Comparison of ENCODE assay signal across 28 cellular contexts in genomic region chr12:121080909-121081308, GRCh38. TPM values are rescaled to one million over a fixed set of nuclear protein-coding genes. Genes with fewer than 3 reads are reported as not detected.
"Had no signal": no experiment of that assay in that cellular context is flagged by ENCODE, and none has a peak within 500 bp of the region (broad histone marks: within the 10 kb centered on the region; RNA-seq: fewer than 3 reads in every experiment).

No MANE protein-coding gene starts in this region.

- H3K27ac ChIP-seq: colonic mucosa, coronary artery, dorsolateral prefrontal cortex, epithelial cell of prostate, esophagus muscularis mucosa, esophagus squamous epithelium, foreskin keratinocyte, gastrocnemius medialis, gastroesophageal sphincter, heart left ventricle, heart right ventricle had no signal

- H3K4me1 ChIP-seq: colonic mucosa, esophagus muscularis mucosa, esophagus squamous epithelium, foreskin keratinocyte, gastrocnemius medialis, gastroesophageal sphincter, heart left ventricle, heart right ventricle had no signal

- ATAC-seq: effector memory CD8-positive, alpha-beta T cell; esophagus mucosa; foreskin keratinocyte; gastrocnemius medialis; gastroesophageal sphincter; heart left ventricle; heart right ventricle had no signal

- H3K4me3 Mint-ChIP-seq: dendritic cell treated with granulocyte-macrophage colony-stimulating factor and Interleukin-4, amounts not matched to agents 40 ng/mL and 50 ng/mL, for 4 days; effector memory CD8-positive, alpha-beta T cell; endodermal cell had no signal

- H3K36me3 ChIP-seq: colonic mucosa, esophagus muscularis mucosa, esophagus squamous epithelium, gastrocnemius medialis, gastroesophageal sphincter, heart left ventricle, heart right ventricle had no signal

- H3K4me3 ChIP-seq: colonic mucosa, coronary artery, dorsolateral prefrontal cortex, esophagus muscularis mucosa, esophagus squamous epithelium, gastrocnemius medialis, gastroesophageal sphincter, heart left ventricle, heart right ventricle had no signal

- H3K9me3 Mint-ChIP-seq: dendritic cell treated with granulocyte-macrophage colony-stimulating factor and Interleukin-4, amounts not matched to agents 40 ng/mL and 50 ng/mL, for 4 days; effector memory CD8-positive, alpha-beta T cell had no signal

- H3K9me3 ChIP-seq: colonic mucosa, esophagus muscularis mucosa, esophagus squamous epithelium, gastrocnemius medialis, gastroesophageal sphincter, heart left ventricle, heart right ventricle had no signal

- H3K27ac Mint-ChIP-seq: dendritic cell treated with granulocyte-macrophage colony-stimulating factor and Interleukin-4, amounts not matched to agents 40 ng/mL and 50 ng/mL, for 4 days; effector memory CD8-positive, alpha-beta T cell; endodermal cell had no signal

- H3K4me1 Mint-ChIP-seq: endodermal cell had no signal

- H3K27me3 Mint-ChIP-seq: dendritic cell treated with granulocyte-macrophage colony-stimulating factor and Interleukin-4, amounts not matched to agents 40 ng/mL and 50 ng/mL, for 4 days; effector memory CD8-positive, alpha-beta T cell had no signal

- FAIRE-seq: colon, endothelial cell of umbilical vein, frontal cortex had no signal

- H3K27me3 ChIP-seq: colonic mucosa, dorsolateral prefrontal cortex, esophagus muscularis mucosa, esophagus squamous epithelium, gastrocnemius medialis, gastroesophageal sphincter, heart left ventricle, heart right ventricle had no signal

- DNase-seq: colonic mucosa; cortex of kidney; dermis blood vessel endothelial cell; dorsolateral prefrontal cortex; effector CD4-positive, alpha-beta T cell; effector CD8-positive, alpha-beta T cell; effector memory CD4-positive, alpha-beta T cell; effector memory CD8-positive, alpha-beta T cell; endodermal cell; erythroblast; esophagus squamous epithelium; foreskin fibroblast; foreskin keratinocyte; foreskin melanocyte; gastrocnemius medialis; glutamatergic neuron; heart left ventricle; heart right ventricle had no signal

RNA-seq across cellular contexts. Expression of gene OASL, which starts 41.9 kb away (rescaled TPM):
- total RNA-seq: endodermal cell, frontal cortex had no signal

RNA-seq across cellular contexts. Expression of gene P2RX7, which starts 51.8 kb away (rescaled TPM):
- total RNA-seq: epithelial cell of proximal tubule had no signal
